Comparison of ENCODE assay signal across 16 cellular contexts in the genomic region with DNA sequence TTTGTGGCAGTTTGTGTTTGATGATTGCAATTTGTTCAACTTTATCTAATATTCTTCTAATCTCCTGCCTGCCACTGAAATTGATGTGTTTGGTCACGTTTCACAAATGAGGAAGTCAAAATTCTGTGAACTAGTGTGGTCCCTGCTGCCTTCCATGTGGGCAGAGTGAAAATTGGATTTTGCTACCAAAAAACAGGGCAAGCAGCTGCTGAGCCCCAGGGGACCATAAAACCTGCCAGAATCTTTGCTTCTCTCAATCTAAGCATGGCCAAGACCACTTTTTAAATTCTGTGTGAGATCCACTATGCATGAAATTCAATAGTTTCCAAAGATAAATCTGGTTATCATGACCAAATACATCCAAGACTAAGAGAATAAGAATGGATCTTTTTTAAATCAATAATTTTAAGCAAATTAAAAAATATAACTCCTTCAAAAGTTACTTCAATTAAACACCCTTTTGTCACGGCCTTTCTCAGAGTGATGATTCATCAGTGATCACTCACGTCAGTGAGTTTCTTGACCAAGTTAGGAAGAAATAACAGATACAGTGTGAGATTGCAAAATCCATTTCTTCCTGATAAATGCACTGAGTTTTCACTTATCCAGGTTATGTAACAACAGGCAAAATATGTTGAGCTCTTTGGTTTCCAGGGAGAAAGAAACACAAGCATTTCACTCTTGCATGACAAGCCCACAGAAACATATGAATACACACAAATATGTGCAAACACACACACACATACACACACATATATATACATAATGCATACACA.
DNase-seq lines count a peak whose midpoint lies in the region; ATAC-seq and TF ChIP-seq lines count a peak whose summit lies in the region.
"Had no signal": no experiment of that assay in that cellular context is flagged by ENCODE, and none has a peak within 500 bp of the region (broad histone marks: within the 10 kb centered on the region; RNA-seq: fewer than 3 reads in every experiment).

No MANE protein-coding gene starts in this region.

- H4K5ac ChIP-seq in H9 (ENCODE audit: insufficient read length, low read depth, low read length) = no peak overlapping the region

- H3K23me2 ChIP-seq in H9 (ENCODE audit: insufficient read length, low read depth, low read length, poor library complexity, severe bottlenecking) = no peaks in the 10 kb centered on the region

- peak; percentile 83 for DNase-seq in MV-4-11 (lab: John Stamatoyannopoulos, UW)
- peak; percentile 38 for DNase-seq in astrocyte of the cerebellum (ENCODE audit: low read depth)
- DNase-seq in kidney epithelial cell (ENCODE audit: low read depth) = peak; percentile 52
- no peak for DNase-seq in H9
- no peak for DNase-seq in activated CD4-positive, alpha-beta T cell treated with anti-CD3 and anti-CD28 coated beads, Interleukin-2, amount 50 U/mL, for 1 hour
- no peak for DNase-seq in NCI-H1930 (lab: John Stamatoyannopoulos, UW)
- DNase-seq: activated T-cell treated with anti-CD3 and anti-CD28 coated beads, Interleukin-2, amount 50 U/mL, for 24 hours; DND-41; MM.1S; NCI-H510A had no signal

- no peaks in the 10 kb centered on the region for H3K4me1 Mint-ChIP-seq in H9
- H3K4me1 Mint-ChIP-seq: stimulated activated memory B cell treated with anti-CD40 and anti-IgM and Interleukin-4, amounts not matched to agents 10 μg/mL and 1 μg/mL and 100 μg/mL, for 72 hours had no signal

- TF ChIP-seq CTCF in astrocyte of the cerebellum (IDR thresholded peaks at IDR 0.05; ENCODE audit: low read depth, low read length, missing control alignments) = no peak
- TF ChIP-seq CTCF in kidney epithelial cell (IDR thresholded peaks at IDR 0.05; ENCODE audit: insufficient read depth, low read length, poor library complexity, severe bottlenecking) = no peak
- TF ChIP-seq CTCF in H9 (conservative IDR thresholded peaks at IDR 0.05) = no peak

- no peak overlapping the region for H4K8ac ChIP-seq in H9 (replicated peaks; ENCODE audit: insufficient read length, low read depth, low read length)

- no peak overlapping the region for H4K91ac ChIP-seq in H9 (ENCODE audit: insufficient read length, low read depth, low read length)

- H3K4ac ChIP-seq in H9 (ENCODE audit: low read depth, low read length) = no peak overlapping the region

- H3K36me3 Mint-ChIP-seq in H9 (ENCODE audit: insufficient read depth in 1 of 3, low read depth in 3 of 3) = no peaks in the 10 kb centered on the region; a peak in 1 of 7 replicates
- H3K36me3 Mint-ChIP-seq: brain had no signal

- H3K18ac ChIP-seq in H9 (ENCODE audit: insufficient read length, low read depth, low read length) = no peak overlapping the region

- H3K9me3 ChIP-seq in BLaER1 treated with 17β-estradiol and CSF1 and Interleukin-3, amounts not matched to agents 10 nM and 100 nM (replicated peaks in 1 of 11) = peaks cover 0 to 17% (median 11%) of the 10 kb centered on the region in 11 experiments; a peak in 13 of 22 replicates
- no peaks in the 10 kb centered on the region for H3K9me3 ChIP-seq in H9 (ENCODE audit: control insufficient read depth, low read depth, low read length)
- H3K9me3 ChIP-seq: SJSA1 had no signal

- no peak overlapping the region for H3K23ac ChIP-seq in H9 (ENCODE audit: insufficient read length, low read depth, low read length)

- WGBS in H9 (ENCODE audit: extremely low coverage, insufficient read length, low lambda C conversion rate) = no CpG with 5 or more reads among the region's 3 CpGs

- H3T11ph ChIP-seq in H9 (ENCODE audit: low read length) = no peak overlapping the region

- no peaks in the 10 kb centered on the region for H4K20me1 ChIP-seq in BLaER1 treated with 17β-estradiol and CSF1 and Interleukin-3, amounts not matched to agents 10 nM and 100 nM
- no peaks in the 10 kb centered on the region for H4K20me1 ChIP-seq in H9 (ENCODE audit: control insufficient read depth, insufficient read depth, insufficient read length)

- H3K27me3 Mint-ChIP-seq in H9 (ENCODE audit: low read depth) = no peaks in the 10 kb centered on the region
- H3K27me3 Mint-ChIP-seq: activated T-cell treated with anti-CD3 and anti-CD28 coated beads, Interleukin-2, amount 50 U/mL, for 24 hours had no signal

- H2BK12ac ChIP-seq in H9 (ENCODE audit: insufficient read length, low read depth, low read length) = no peak overlapping the region

- no peak overlapping the region for H3K4me3 Mint-ChIP-seq in H9
- H3K4me3 Mint-ChIP-seq: activated T-cell treated with anti-CD3 and anti-CD28 coated beads, Interleukin-2, amount 50 U/mL, for 24 hours; brain; stimulated activated memory B cell treated with anti-CD40 and anti-IgM and Interleukin-4, amounts not matched to agents 10 μg/mL and 1 μg/mL and 100 μg/mL, for 72 hours had no signal

- no peak overlapping the region for H2BK5ac ChIP-seq in H9 (ENCODE audit: insufficient read length, low read length)

- peaks cover 2 to 3% of the 10 kb centered on the region in 2 experiments; a peak in 3 of 5 replicates for H3K9me3 Mint-ChIP-seq in H9

- no peak overlapping the region for H3K14ac ChIP-seq in H9 (ENCODE audit: insufficient read depth, low read length)

- H3K79me2 ChIP-seq in H9 (ENCODE audit: insufficient read depth, low read length) = no peaks in the 10 kb centered on the region
- H3K79me2 ChIP-seq: parathyroid adenoma had no signal

- H3K27ac Mint-ChIP-seq in H9 = no peak overlapping the region
- H3K27ac Mint-ChIP-seq: activated T-cell treated with anti-CD3 and anti-CD28 coated beads, Interleukin-2, amount 50 U/mL, for 24 hours; stimulated activated memory B cell treated with anti-CD40 and anti-IgM and Interleukin-4, amounts not matched to agents 10 μg/mL and 1 μg/mL and 100 μg/mL, for 72 hours had no signal

- no peaks in the 10 kb centered on the region for H3K27me3 ChIP-seq in BLaER1 treated with 17β-estradiol and CSF1 and Interleukin-3, amounts not matched to agents 10 nM and 100 nM
- no peaks in the 10 kb centered on the region for H3K27me3 ChIP-seq in kidney epithelial cell (ENCODE audit: control insufficient read depth, insufficient read depth, low read length)
- H3K27me3 ChIP-seq in H9 (ENCODE audit: insufficient read depth, low read length) = no peaks in the 10 kb centered on the region
- H3K27me3 ChIP-seq: SJSA1 had no signal

- peak overlapping the region in 7 of 11 experiments; percentile 9 to 65 (median 54); a peak in 11 of 22 replicates for H3K4me2 ChIP-seq in BLaER1 treated with 17β-estradiol and CSF1 and Interleukin-3, amounts not matched to agents 10 nM and 100 nM
- H3K4me2 ChIP-seq in H9 (ENCODE audit: insufficient read depth, insufficient read length, low read length) = no peak overlapping the region

- no peak for ATAC-seq in GM21367 (IDR thresholded peaks at IDR 0.05; ENCODE audit: unreplicated experiment)
- ATAC-seq: stimulated activated memory B cell treated with anti-CD40 and anti-IgM and Interleukin-4, amounts not matched to agents 10 μg/mL and 1 μg/mL and 100 μg/mL, for 72 hours had no signal

- no peaks in the 10 kb centered on the region for H3K79me1 ChIP-seq in H9 (ENCODE audit: insufficient read depth, low read depth, low read length, poor library complexity, severe bottlenecking)

- peak overlapping the region in 4 of 11 experiments; percentile 15 to 69 (median 60); a peak in 7 of 22 replicates for H3K27ac ChIP-seq in BLaER1 treated with 17β-estradiol and CSF1 and Interleukin-3, amounts not matched to agents 10 nM and 100 nM
- no peak overlapping the region for H3K27ac ChIP-seq in H9 (ENCODE audit: insufficient read length, low read depth, low read length)
- H3K27ac ChIP-seq: parathyroid adenoma, SJSA1 had no signal

- no peaks in the 10 kb centered on the region for H3K36me3 ChIP-seq in BLaER1 treated with 17β-estradiol and CSF1 and Interleukin-3, amounts not matched to agents 10 nM and 100 nM
- no peaks in the 10 kb centered on the region for H3K36me3 ChIP-seq in kidney epithelial cell (ENCODE audit: control insufficient read depth, insufficient read depth, low read length)
- H3K36me3 ChIP-seq: SJSA1 had no signal

- no peak overlapping the region for H2BK20ac ChIP-seq in H9 (ENCODE audit: low read depth, low read length, poor library complexity, severe bottlenecking)

- H3K9ac ChIP-seq in BLaER1 treated with 17β-estradiol and CSF1 and Interleukin-3, amounts not matched to agents 10 nM and 100 nM = peak overlapping the region in 1 of 11 experiments; percentile 18; a peak in 1 of 22 replicates
- H3K9ac ChIP-seq in H9 (ENCODE audit: extremely low read depth, insufficient read length, low read length) = no peak overlapping the region
- H3K9ac ChIP-seq: parathyroid adenoma had no signal

- no peak overlapping the region for H2BK120ac ChIP-seq in H9 (ENCODE audit: low read depth, low read length, poor library complexity, severe bottlenecking)

- no peak overlapping the region for H2AFZ ChIP-seq in H9 (ENCODE audit: low read length)
- H2AFZ ChIP-seq: parathyroid adenoma had no signal

- H3K56ac ChIP-seq in H9 (ENCODE audit: insufficient read length, low read depth, low read length) = no peak overlapping the region

- peaks cover 0 to 23% (median 11%) of the 10 kb centered on the region in 10 experiments; a peak in 13 of 20 replicates for H3K4me1 ChIP-seq in BLaER1 treated with 17β-estradiol and CSF1 and Interleukin-3, amounts not matched to agents 10 nM and 100 nM
- no peaks in the 10 kb centered on the region for H3K4me1 ChIP-seq in H9 (ENCODE audit: insufficient read depth, low read length)
- H3K4me1 ChIP-seq: parathyroid adenoma, SJSA1 had no signal

- H2BK15ac ChIP-seq in H9 (ENCODE audit: low read depth, low read length) = no peak overlapping the region

- no peak overlapping the region for H3K4me3 ChIP-seq in BLaER1 treated with 17β-estradiol and CSF1 and Interleukin-3, amounts not matched to agents 10 nM and 100 nM
- H3K4me3 ChIP-seq in astrocyte of the cerebellum (ENCODE audit: low read depth, low read length) (no peak overlapping the region), kidney epithelial cell (ENCODE audit: low read depth, low read length) (no peak overlapping the region)
- H3K4me3 ChIP-seq: SJSA1 had no signal

- in situ Hi-C loops in astrocyte of the cerebellum (cut with HindIII; ENCODE audit: low sequenced_read_pairs) = no loop called here

- no peak overlapping the region for H2AK5ac ChIP-seq in H9 (ENCODE audit: insufficient read length, low read length)

Comparison
In these comparisons a context has a peak if more than half of its experiments do, and no peak if none do; other contexts are left out.
1. DNase-seq: peak in MV-4-11 (single experiment), astrocyte of the cerebellum (single experiment) and kidney epithelial cell (single experiment); none in H9 (single experiment), activated CD4-positive, alpha-beta T cell treated with anti-CD3 and anti-CD28 coated beads, Interleukin-2, amount 50 U/mL, for 1 hour (single experiment) and NCI-H1930 (0 of 2).